ENCODE assay signal across 36 cellular contexts in the genomic region with DNA sequence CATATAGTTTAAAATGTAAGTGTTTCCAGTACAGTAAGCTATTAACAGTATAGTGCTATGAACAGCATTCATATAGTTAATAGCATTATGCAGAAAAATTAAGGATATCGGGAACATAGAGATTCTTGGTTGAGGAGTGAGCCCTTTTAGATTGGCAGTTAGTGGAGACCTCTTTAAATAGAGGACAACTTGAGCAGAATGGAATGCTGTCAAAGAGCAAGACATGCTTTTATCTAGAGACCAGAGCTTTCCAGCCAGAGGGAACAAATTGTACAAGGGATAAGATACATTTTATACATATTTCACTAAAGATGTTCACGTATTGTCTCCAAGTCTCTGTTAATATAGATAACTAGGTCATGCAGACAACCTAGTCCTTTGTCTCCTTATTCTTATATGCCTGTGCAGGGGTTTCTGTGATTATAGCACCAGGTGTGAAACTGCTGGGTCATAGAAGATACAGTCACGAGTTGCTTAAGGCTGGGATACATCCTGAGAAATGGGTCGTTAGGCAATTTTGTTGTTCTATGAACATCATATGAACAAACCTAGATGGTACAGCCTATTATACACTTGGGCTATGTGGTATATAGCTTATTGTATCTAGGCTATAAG.
"Had no signal": no experiment of that assay in that cellular context is flagged by ENCODE, and none has a peak within 500 bp of the region (broad histone marks: within the 10 kb centered on the region; RNA-seq: fewer than 3 reads in every experiment).

No MANE protein-coding gene starts in this region.

- H3K36me3 ChIP-seq: adrenal gland, gastrocnemius medialis had no signal

- H3K4me3 ChIP-seq: adrenal gland, body of pancreas, coronary artery, dorsolateral prefrontal cortex, gastrocnemius medialis had no signal

- DNase-seq: activated B cell treated with CpG ODN at 0.5 μM for 24 hours; activated CD4-positive, alpha-beta T cell treated with anti-CD3 and anti-CD28 coated beads for 48 hours; activated CD4-positive, alpha-beta T cell treated with anti-CD3 and anti-CD28 coated beads, Interleukin-2, amount 50 U/mL, for 1 hour; activated CD4-positive, alpha-beta T cell treated with anti-CD3 and anti-CD28 coated beads, Interleukin-2, amount 50 U/mL, for 48 hours; activated CD8-positive, alpha-beta memory T cell treated with anti-CD3 and anti-CD28 coated beads, Interleukin-2, amount 10 ng/mL, durations not matched to agents 7 days and 5 days; activated CD8-positive, alpha-beta memory T cell treated with anti-CD3 and anti-CD28 coated beads, Interleukin-2, amount 50 U/mL, for 4 hours; activated CD8-positive, alpha-beta T cell treated with anti-CD3 and anti-CD28 coated beads, Interleukin-2, amount 10 ng/mL, durations not matched to agents 7 days and 5 days; activated effector memory CD4-positive, alpha-beta T cell treated with anti-CD3 and anti-CD28 coated beads, Interleukin-2, amount 50 U/mL, for 16 hours; activated naive CD4-positive, alpha-beta T cell treated with anti-CD3 and anti-CD28 coated beads for 36 hours; activated naive CD8-positive, alpha-beta T cell treated with anti-CD3 and anti-CD28 coated beads for 36 hours; activated naive CD8-positive, alpha-beta T cell treated with anti-CD3 and anti-CD28 coated beads, Interleukin-2, amount 50 U/mL, for 24 hours; activated T-cell treated with anti-CD3 and anti-CD28 coated beads, Interleukin-2, amount 50 U/mL, for 1 hour; activated T-cell treated with anti-CD3 and anti-CD28 coated beads, Interleukin-2, amount 50 U/mL, for 48 hours; adrenal gland; amygdala; aorta; body of pancreas; central memory CD4-positive, alpha-beta T cell; cerebellar nuclear complex; dorsolateral prefrontal cortex; effector memory CD4-positive, alpha-beta T cell; endodermal cell; foreskin fibroblast; gastrocnemius medialis; T-helper 1 cell; T-helper 17 cell; T1000; WERI-Rb-1 had no signal

- H3K27me3 ChIP-seq: adrenal gland, body of pancreas, dorsolateral prefrontal cortex, gastrocnemius medialis had no signal

- H3K27ac Mint-ChIP-seq: activated B cell treated with CpG ODN at 0.5 μM for 24 hours; activated CD8-positive, alpha-beta memory T cell treated with anti-CD3 and anti-CD28 coated beads, Interleukin-2, amount 10 ng/mL, durations not matched to agents 7 days and 5 days; activated CD8-positive, alpha-beta T cell treated with anti-CD3 and anti-CD28 coated beads, Interleukin-2, amount 10 ng/mL, durations not matched to agents 7 days and 5 days; activated naive CD4-positive, alpha-beta T cell treated with anti-CD3 and anti-CD28 coated beads for 36 hours; activated naive CD4-positive, alpha-beta T cell treated with anti-CD3 and anti-CD28 coated beads, Interleukin-2, amount 50 U/mL, for 24 hours; activated naive CD8-positive, alpha-beta T cell treated with anti-CD3 and anti-CD28 coated beads for 36 hours; activated naive CD8-positive, alpha-beta T cell treated with anti-CD3 and anti-CD28 coated beads, Interleukin-2, amount 50 U/mL, for 24 hours; activated T-helper 1 cell treated with anti-CD3 and anti-CD28 coated beads, Interleukin-12 subunit alpha, Interleukin-12 subunit beta, Interleukin-2, Interleukin-4 antibody, amounts not matched to agents 30 ng/mL and 10 ng/mL and 1 ng/mL, durations not matched to agents 14 hours and 24 hours and 36 hours; activated T-helper 2 cell treated with anti-CD3 and anti-CD28 coated beads, Interferon-gamma antibody, Interleukin-2, Interleukin-4, amounts not matched to agents 10 μg/mL and 5 μg/mL and 100 μg/mL, durations not matched to agents 14 hours and 24 hours and 36 hours; dendritic cell treated with granulocyte-macrophage colony-stimulating factor and Interleukin-4, amounts not matched to agents 40 ng/mL and 50 ng/mL, for 4 days; endodermal cell; T-helper 17 cell; T-helper 2 cell treated with Interferon-gamma antibody and Interleukin-4, amounts not matched to agents 5 μg/mL and 100 μg/mL, for 36 hours had no signal

- H3K9me3 ChIP-seq: adrenal gland, body of pancreas, gastrocnemius medialis had no signal

- ATAC-seq: activated CD4-positive, CD25-positive, alpha-beta regulatory T cell treated with anti-CD3 and anti-CD28 coated beads, Interleukin-2, amount 50 U/mL, for 24 hours; activated CD8-positive, alpha-beta memory T cell treated with anti-CD3 and anti-CD28 coated beads, Interleukin-2, amount 10 ng/mL, durations not matched to agents 7 days and 5 days; activated CD8-positive, alpha-beta T cell treated with anti-CD3 and anti-CD28 coated beads, Interleukin-2, amount 10 ng/mL, durations not matched to agents 7 days and 5 days; activated naive CD8-positive, alpha-beta T cell treated with anti-CD3 and anti-CD28 coated beads, Interleukin-2, amount 50 U/mL, for 24 hours; body of pancreas; esophagus mucosa; T-helper 17 cell had no signal

- H3K27ac ChIP-seq: adrenal gland, body of pancreas, coronary artery, dorsolateral prefrontal cortex, WERI-Rb-1 had no signal

- H3K27me3 Mint-ChIP-seq: activated B cell treated with CpG ODN at 0.5 μM for 24 hours; activated CD8-positive, alpha-beta memory T cell treated with anti-CD3 and anti-CD28 coated beads, Interleukin-2, amount 10 ng/mL, durations not matched to agents 7 days and 5 days; activated naive CD4-positive, alpha-beta T cell treated with anti-CD3 and anti-CD28 coated beads, Interleukin-2, amount 50 U/mL, for 24 hours; activated naive CD8-positive, alpha-beta T cell treated with anti-CD3 and anti-CD28 coated beads for 36 hours; activated naive CD8-positive, alpha-beta T cell treated with anti-CD3 and anti-CD28 coated beads, Interleukin-2, amount 50 U/mL, for 24 hours; dendritic cell treated with granulocyte-macrophage colony-stimulating factor and Interleukin-4, amounts not matched to agents 40 ng/mL and 50 ng/mL, for 4 days; T-helper 17 cell had no signal

- H3K9me3 Mint-ChIP-seq: activated B cell treated with CpG ODN at 0.5 μM for 24 hours; activated naive CD4-positive, alpha-beta T cell treated with anti-CD3 and anti-CD28 coated beads for 36 hours; activated naive CD4-positive, alpha-beta T cell treated with anti-CD3 and anti-CD28 coated beads, Interleukin-2, amount 50 U/mL, for 24 hours; activated naive CD8-positive, alpha-beta T cell treated with anti-CD3 and anti-CD28 coated beads for 36 hours; activated naive CD8-positive, alpha-beta T cell treated with anti-CD3 and anti-CD28 coated beads, Interleukin-2, amount 50 U/mL, for 24 hours; activated T-helper 1 cell treated with anti-CD3 and anti-CD28 coated beads, Interleukin-12 subunit alpha, Interleukin-12 subunit beta, Interleukin-2, Interleukin-4 antibody, amounts not matched to agents 30 ng/mL and 10 ng/mL and 1 ng/mL, durations not matched to agents 14 hours and 24 hours and 36 hours; activated T-helper 2 cell treated with anti-CD3 and anti-CD28 coated beads, Interferon-gamma antibody, Interleukin-2, Interleukin-4, amounts not matched to agents 10 μg/mL and 5 μg/mL and 100 μg/mL, durations not matched to agents 14 hours and 24 hours and 36 hours; dendritic cell treated with granulocyte-macrophage colony-stimulating factor and Interleukin-4, amounts not matched to agents 40 ng/mL and 50 ng/mL, for 4 days; endodermal cell; T-helper 2 cell treated with Interferon-gamma antibody and Interleukin-4, amounts not matched to agents 5 μg/mL and 100 μg/mL, for 36 hours had no signal

- H3K4me3 Mint-ChIP-seq: activated B cell treated with CpG ODN at 0.5 μM for 24 hours; activated CD8-positive, alpha-beta memory T cell treated with anti-CD3 and anti-CD28 coated beads, Interleukin-2, amount 10 ng/mL, durations not matched to agents 7 days and 5 days; activated CD8-positive, alpha-beta T cell treated with anti-CD3 and anti-CD28 coated beads, Interleukin-2, amount 10 ng/mL, durations not matched to agents 7 days and 5 days; activated naive CD4-positive, alpha-beta T cell treated with anti-CD3 and anti-CD28 coated beads for 36 hours; activated naive CD4-positive, alpha-beta T cell treated with anti-CD3 and anti-CD28 coated beads, Interleukin-2, amount 50 U/mL, for 24 hours; activated naive CD8-positive, alpha-beta T cell treated with anti-CD3 and anti-CD28 coated beads for 36 hours; activated naive CD8-positive, alpha-beta T cell treated with anti-CD3 and anti-CD28 coated beads, Interleukin-2, amount 50 U/mL, for 24 hours; activated T-helper 1 cell treated with anti-CD3 and anti-CD28 coated beads, Interleukin-12 subunit alpha, Interleukin-12 subunit beta, Interleukin-2, Interleukin-4 antibody, amounts not matched to agents 30 ng/mL and 10 ng/mL and 1 ng/mL, durations not matched to agents 14 hours and 24 hours and 36 hours; dendritic cell treated with granulocyte-macrophage colony-stimulating factor and Interleukin-4, amounts not matched to agents 40 ng/mL and 50 ng/mL, for 4 days; endodermal cell; T-helper 17 cell; T-helper 2 cell treated with Interferon-gamma antibody and Interleukin-4, amounts not matched to agents 5 μg/mL and 100 μg/mL, for 36 hours had no signal
